18 cellular contexts compared by ENCODE assay signal in genomic region chr6:24428615-24429014, GRCh38. TPM values are rescaled to one million over a fixed set of nuclear protein-coding genes. Genes with fewer than 3 reads are reported as not detected.
A peak's percentile ranks its signal among the peaks of the same experiment; 100 is the strongest.
DNase-seq lines count a peak whose midpoint lies in the region; ATAC-seq, FAIRE-seq and TF ChIP-seq lines count a peak whose summit lies in the region.
"Had no signal": no experiment of that assay in that cellular context is flagged by ENCODE, and none has a peak within 500 bp of the region (broad histone marks: within the 10 kb centered on the region; RNA-seq: fewer than 3 reads in every experiment).

No MANE protein-coding gene starts in this region.

- H3K27ac Mint-ChIP-seq in astrocyte (ENCODE audit: unreplicated experiment) = no peak overlapping the region
- H3K27ac Mint-ChIP-seq: T-helper 2 cell treated with Interferon-gamma antibody and Interleukin-4, amounts not matched to agents 5 μg/mL and 100 μg/mL, for 36 hours had no signal

- H3K36me3 Mint-ChIP-seq in astrocyte (ENCODE audit: low read depth, unreplicated experiment) = peaks cover 7% of the 10 kb centered on the region

- H4K20me1 ChIP-seq in astrocyte (ENCODE audit: insufficient read depth, low read length) = no peaks in the 10 kb centered on the region

- peaks cover 6% of the 10 kb centered on the region for H3K4me1 ChIP-seq in astrocyte (ENCODE audit: insufficient read depth, low read length)

- no peak for TF ChIP-seq CTCF in AG04450 (IDR thresholded peaks at IDR 0.05; ENCODE audit: low read depth, low read length)
- TF ChIP-seq CTCF in astrocyte (IDR thresholded peaks at IDR 0.05; ENCODE audit: insufficient read depth, low read depth, low read length) = no peak
- TF ChIP-seq CTCF in fibroblast of villous mesenchyme (IDR thresholded peaks at IDR 0.05; ENCODE audit: insufficient read depth, low read depth, low read length) = no peak

- H3K27ac ChIP-seq in AG04450 (ENCODE audit: low read depth, low read length) (peak overlapping the region; percentile 42), astrocyte (ENCODE audit: low read depth, low read length) (no peak overlapping the region)

- H3K79me2 ChIP-seq in astrocyte (ENCODE audit: insufficient read depth, low read length) = no peaks in the 10 kb centered on the region

- no peaks in the 10 kb centered on the region for H3K27me3 Mint-ChIP-seq in astrocyte (ENCODE audit: low read depth, unreplicated experiment)
- H3K27me3 Mint-ChIP-seq: naive B cell had no signal

- no peak overlapping the region for H2AFZ ChIP-seq in astrocyte (ENCODE audit: low read depth, low read length)

- H3K9ac ChIP-seq in astrocyte (ENCODE audit: low read length) = no peak overlapping the region

- POLR2A ChIA-PET in AG04450 (lab: Yijun Ruan, JAX) = no interaction called here

- peaks cover 10% of the 10 kb centered on the region for H3K36me3 ChIP-seq in astrocyte (ENCODE audit: insufficient read depth, low read length)

- H3K4me1 Mint-ChIP-seq in astrocyte (ENCODE audit: low read depth, unreplicated experiment) = peaks cover 9% of the 10 kb centered on the region
- H3K4me1 Mint-ChIP-seq: naive B cell had no signal

- CTCF ChIA-PET in AG04450 (lab: Charles Lee) = interaction anchor here (2.7 kb wide), 1 partner anchor 92 kb away, joined by 17 read pairs; no protein-coding TSS in a partner anchor

- no peaks in the 10 kb centered on the region for H3K9me3 Mint-ChIP-seq in astrocyte (ENCODE audit: unreplicated experiment)
- H3K9me3 Mint-ChIP-seq: naive B cell; T-helper 2 cell treated with Interferon-gamma antibody and Interleukin-4, amounts not matched to agents 5 μg/mL and 100 μg/mL, for 36 hours had no signal

- no peak overlapping the region for H3K4me3 Mint-ChIP-seq in astrocyte (ENCODE audit: unreplicated experiment)
- H3K4me3 Mint-ChIP-seq: naive B cell; T-helper 2 cell treated with Interferon-gamma antibody and Interleukin-4, amounts not matched to agents 5 μg/mL and 100 μg/mL, for 36 hours had no signal

- peak; percentile 7 for DNase-seq in AG04450 (ENCODE audit: low read depth, low spot score)
- DNase-seq in H4 (ENCODE audit: low spot score) = peak; percentile 37
- peak; percentile 36 for DNase-seq in astrocyte (ENCODE audit: low read depth)
- DNase-seq in fibroblast of villous mesenchyme (ENCODE audit: low read depth) = peak; percentile 37
- no peak for DNase-seq in left lobe of liver (ENCODE audit: low spot score)
- DNase-seq in stimulated activated CD4-positive, alpha-beta T cell treated with anti-CD3 and anti-CD28 coated beads, Interleukin-4, amount 100 ng/mL, for 24 hours = no peak
- DNase-seq in NCI-H526 (lab: John Stamatoyannopoulos, UW) = no peak
- DNase-seq: activated CD4-positive, alpha-beta T cell treated with anti-CD3 and anti-CD28 coated beads for 4 hours; activated T-cell treated with anti-CD3 and anti-CD28 coated beads for 4 hours; amygdala; C1 segment of cervical spinal cord; Kasumi-1; naive B cell; NCI-H187 treated with DMSO at 0.1 percent for 48 hours had no signal

- peak overlapping the region; percentile 1 for H3K4me2 ChIP-seq in astrocyte (ENCODE audit: low read length)

- H3K4me3 ChIP-seq in AG04450 (ENCODE audit: low read depth, low read length) (no peak overlapping the region), astrocyte (ENCODE audit: insufficient read depth, low read depth, low read length) (no peak overlapping the region), fibroblast of villous mesenchyme (ENCODE audit: low read depth, low read length) (no peak overlapping the region)

- no peak for FAIRE-seq in astrocyte (lab: Jason Lieb, UNC)
- FAIRE-seq: GM19239 had no signal

- H3K27me3 ChIP-seq in AG04450 (ENCODE audit: control insufficient read depth, insufficient read depth, low read length) (no peaks in the 10 kb centered on the region), astrocyte (ENCODE audit: insufficient read depth, low read length) (no peaks in the 10 kb centered on the region)

- ATAC-seq in HG03571 (IDR thresholded peaks at IDR 0.05; ENCODE audit: unreplicated experiment) (no peak), left lobe of liver (no peak)
- ATAC-seq: Right ventricle myocardium inferior had no signal

- H3K9me3 ChIP-seq in AG04450 (ENCODE audit: control insufficient read depth, insufficient read depth, low read length) (no peaks in the 10 kb centered on the region), astrocyte (ENCODE audit: insufficient read depth, low read depth, low read length) (no peaks in the 10 kb centered on the region)

RNA-seq across cellular contexts. Expression of gene MRS2, which starts 25.9 kb away (rescaled TPM):
- polyA plus RNA-seq in AG04450 (2011; rRNA removed) = 15.1 and 19.9 TPM in 2 replicates
- 6.3 and 16.6 TPM in 2 replicates for polyA minus RNA-seq in AG04450 (2011; rRNA and poly(A)+ RNA removed)
- total RNA-seq in H4 (2014; rRNA removed; shearing (Covaris generic)) = 37.4 and 38.5 TPM in 2 replicates
- total RNA-seq in astrocyte = 57.3 and 68.9 TPM in 2 replicates
- 25.1 and 38.4 TPM in 2 replicates for total RNA-seq in fibroblast of villous mesenchyme
- total RNA-seq in left lobe of liver = 12.7 TPM

Comparison
In these comparisons a context has a peak if more than half of its experiments do, and no peak if none do; other contexts are left out.
1. DNase-seq: peak in AG04450 (single experiment), H4 (single experiment), astrocyte (single experiment) and fibroblast of villous mesenchyme (single experiment); none in left lobe of liver (single experiment), stimulated activated CD4-positive, alpha-beta T cell treated with anti-CD3 and anti-CD28 coated beads, Interleukin-4, amount 100 ng/mL, for 24 hours (single experiment) and NCI-H526 (0 of 2).